In genomic region chr7:122212754-122213153, GRCh38 we compare ENCODE assay signal across 16 cellular contexts.
DNase-seq lines count a peak whose midpoint lies in the region; ATAC-seq and TF ChIP-seq lines count a peak whose summit lies in the region.
"Had no signal": no experiment of that assay in that cellular context is flagged by ENCODE, and none has a peak within 500 bp of the region (broad histone marks: within the 10 kb centered on the region; RNA-seq: fewer than 3 reads in every experiment).

No MANE protein-coding gene starts in this region.

- POLR2A ChIA-PET in activated CD4-positive, alpha-beta memory T cell treated with anti-CD3 and anti-CD28 coated beads for 36 hours (lab: Charles Lee), result no interaction called here
- POLR2A ChIA-PET in naive thymus-derived CD8-positive, alpha-beta T cell (lab: Charles Lee), result no interaction called here

- H3K4me3 Mint-ChIP-seq in activated CD4-positive, alpha-beta memory T cell treated with anti-CD3 and anti-CD28 coated beads for 36 hours, result no peak overlapping the region
- no peak overlapping the region for H3K4me3 Mint-ChIP-seq in naive thymus-derived CD8-positive, alpha-beta T cell
- H3K4me3 Mint-ChIP-seq: CD8-positive, alpha-beta memory T cell had no signal

- no peaks in the 10 kb centered on the region for H3K27me3 Mint-ChIP-seq in activated CD4-positive, alpha-beta memory T cell treated with anti-CD3 and anti-CD28 coated beads for 36 hours
- peaks cover 1 to 13% (median 7%) of the 10 kb centered on the region in 5 donors for H3K27me3 Mint-ChIP-seq in naive thymus-derived CD8-positive, alpha-beta T cell

- no peak overlapping the region for H3K27ac Mint-ChIP-seq in activated CD4-positive, alpha-beta memory T cell treated with anti-CD3 and anti-CD28 coated beads for 36 hours
- H3K27ac Mint-ChIP-seq in naive thymus-derived CD8-positive, alpha-beta T cell, result no peak overlapping the region
- H3K27ac Mint-ChIP-seq: CD8-positive, alpha-beta memory T cell had no signal

- intact Hi-C loops in activated CD4-positive, alpha-beta memory T cell treated with anti-CD3 and anti-CD28 coated beads for 36 hours (cut with micrococcal nuclease), result no loop called here

- no peak for TF ChIP-seq CTCF in fibroblast of villous mesenchyme (IDR thresholded peaks at IDR 0.05; ENCODE audit: insufficient read depth, low read depth, low read length)

- no peaks in the 10 kb centered on the region for H3K36me3 Mint-ChIP-seq in activated CD4-positive, alpha-beta memory T cell treated with anti-CD3 and anti-CD28 coated beads for 36 hours
- peaks cover 0 to 4% (median 0%) of the 10 kb centered on the region in 3 donors for H3K36me3 Mint-ChIP-seq in naive thymus-derived CD8-positive, alpha-beta T cell
- H3K36me3 Mint-ChIP-seq: CD8-positive, alpha-beta memory T cell had no signal

- CTCF ChIA-PET in activated CD4-positive, alpha-beta memory T cell treated with anti-CD3 and anti-CD28 coated beads for 36 hours (lab: Charles Lee), result no interaction called here

- no peaks in the 10 kb centered on the region for H3K9me3 Mint-ChIP-seq in activated CD4-positive, alpha-beta memory T cell treated with anti-CD3 and anti-CD28 coated beads for 36 hours
- peaks cover 0 to 16% (median 1%) of the 10 kb centered on the region in 9 donors for H3K9me3 Mint-ChIP-seq in naive thymus-derived CD8-positive, alpha-beta T cell

- H3K4me1 Mint-ChIP-seq in activated CD4-positive, alpha-beta memory T cell treated with anti-CD3 and anti-CD28 coated beads for 36 hours (ENCODE audit: low read depth), result no peaks in the 10 kb centered on the region
- H3K4me1 Mint-ChIP-seq in naive thymus-derived CD8-positive, alpha-beta T cell, result no peaks in the 10 kb centered on the region
- H3K4me1 Mint-ChIP-seq: CD8-positive, alpha-beta memory T cell had no signal

- no peak for ATAC-seq in naive thymus-derived CD8-positive, alpha-beta T cell
- ATAC-seq in SK-N-SH treated with all-trans-retinoic acid at 6 μM for 48 hours (no peak), GM21717 (IDR thresholded peaks at IDR 0.05; ENCODE audit: unreplicated experiment) (no peak)
- ATAC-seq: GM12878 had no signal

- no peak overlapping the region for H3K4me3 ChIP-seq in fibroblast of villous mesenchyme (ENCODE audit: low read depth, low read length)
- H3K4me3 ChIP-seq: BLaER1, GM12878, HAP-1 had no signal

- DNase-seq in A172 (ENCODE audit: low spot score), result peak; percentile 22
- peak; percentile 6 for DNase-seq in HT1080 (ENCODE audit: low read depth)
- DNase-seq in amniotic epithelial cell (ENCODE audit: low read depth), result peak; percentile 61
- peak; percentile 32 for DNase-seq in fibroblast of villous mesenchyme (ENCODE audit: low read depth)
- DNase-seq in activated CD4-positive, alpha-beta memory T cell treated with anti-CD3 and anti-CD28 coated beads for 36 hours, result no peak
- no peak for DNase-seq in naive thymus-derived CD8-positive, alpha-beta T cell
- DNase-seq: AML-193; Caco-2; CD8-positive, alpha-beta memory T cell; DMS53; GOT3 had no signal

TF ChIP-seq in SK-N-SH treated with all-trans-retinoic acid at 6 μM for 48 hours, 23 proteins besides CTCF, POLR2A, EP300 and RAD21:
- no peak for TF ChIP-seq ARNTL (CRISPR knock-in tag; IDR thresholded peaks at IDR 0.05; ENCODE audit: borderline replicate concordance, low read depth)
- TF ChIP-seq ISL1 (CRISPR knock-in tag; IDR thresholded peaks at IDR 0.05), result no peak
- TF ChIP-seq ZNF565 (CRISPR knock-in tag; conservative IDR thresholded peaks at IDR 0.05; ENCODE audit: low read depth), result no peak
- TF ChIP-seq RARB (CRISPR knock-in tag; IDR thresholded peaks at IDR 0.05), result no peak
- no peak for TF ChIP-seq ZNF70 (CRISPR knock-in tag; IDR thresholded peaks at IDR 0.05)

Comparison
In these comparisons a context has a peak if more than half of its experiments do, and no peak if none do; other contexts are left out.
1. DNase-seq: peak in A172 (single experiment), HT1080 (single experiment), amniotic epithelial cell (single experiment) and fibroblast of villous mesenchyme (single experiment); none in activated CD4-positive, alpha-beta memory T cell treated with anti-CD3 and anti-CD28 coated beads for 36 hours (single experiment) and naive thymus-derived CD8-positive, alpha-beta T cell (0 of 10).